25 cellular contexts compared by ENCODE assay signal in genomic region chr2:64478502-64479230, GRCh38. TPM values are rescaled to one million over a fixed set of nuclear protein-coding genes. Genes with fewer than 3 reads are reported as not detected.
DNase-seq lines count a peak whose midpoint lies in the region; ATAC-seq and TF ChIP-seq lines count a peak whose summit lies in the region.
"Had no signal": no experiment of that assay in that cellular context is flagged by ENCODE, and none has a peak within 500 bp of the region (broad histone marks: within the 10 kb centered on the region; RNA-seq: fewer than 3 reads in every experiment).

No MANE protein-coding gene starts in this region.

- WGBS in smooth muscle cell (ENCODE audit: low lambda C conversion rate): 88% methylated on average over 3 of the region's 3 CpGs

- H3K9me3 ChIP-seq in smooth muscle cell (replicated peaks; ENCODE audit: low read depth) (no peaks in the 10 kb centered on the region), mucosa of descending colon (no peaks in the 10 kb centered on the region)
- H3K9me3 ChIP-seq: BLaER1, Caco-2, suprapubic skin had no signal

- ATAC-seq in activated naive CD8-positive, alpha-beta T cell treated with anti-CD3 and anti-CD28 coated beads, Interleukin-2, amount 10 ng/mL, durations not matched to agents 7 days and 5 days (ENCODE audit: low read depth): peak; percentile 82
- ATAC-seq in mucosa of descending colon: no peak
- ATAC-seq: left cardiac atrium; naive thymus-derived CD8-positive, alpha-beta T cell had no signal

- H3K4me3 ChIP-seq in smooth muscle cell (no peak overlapping the region), mucosa of descending colon (no peak overlapping the region)
- H3K4me3 ChIP-seq: BLaER1, suprapubic skin had no signal

- intact Hi-C loops in posterior vena cava (cut with DNase I) (no loop called here), mucosa of descending colon (cut with DNase I, micrococcal nuclease) (no loop called here)

- H3K9me3 Mint-ChIP-seq in activated naive CD8-positive, alpha-beta T cell treated with anti-CD3 and anti-CD28 coated beads, Interleukin-2, amount 10 ng/mL, durations not matched to agents 7 days and 5 days: no peaks in the 10 kb centered on the region
- H3K9me3 Mint-ChIP-seq: HFFc6; naive thymus-derived CD8-positive, alpha-beta T cell had no signal

- H3K36me3 ChIP-seq in smooth muscle cell (ENCODE audit: low read depth) (no peaks in the 10 kb centered on the region), mucosa of descending colon (ENCODE audit: low read depth) (no peaks in the 10 kb centered on the region)
- H3K36me3 ChIP-seq: BLaER1, suprapubic skin had no signal

- peak; percentile 12 for DNase-seq in activated T-cell treated with anti-CD3 and anti-CD28 coated beads for 48 hours (ENCODE audit: low read depth)
- DNase-seq in activated T-cell treated with anti-CD3 and anti-CD28 coated beads for 4 hours: no peak
- DNase-seq in RWPE1 (ENCODE audit: low spot score): peak; percentile 17
- peak; percentile 35 for DNase-seq in activated naive CD8-positive, alpha-beta T cell treated with anti-CD3 and anti-CD28 coated beads, Interleukin-2, amount 10 ng/mL, durations not matched to agents 7 days and 5 days
- no peak for DNase-seq in smooth muscle cell (lab: John Stamatoyannopoulos, UW; ENCODE audit: unreplicated experiment)
- DNase-seq in KBM-7: no peak
- no peak for DNase-seq in posterior vena cava (ENCODE audit: low spot score)
- DNase-seq in mucosa of descending colon: no peak
- DNase-seq: ACHN; amniotic stem cell; Caco-2; cortex of kidney; DND-41; HFFc6; left cardiac atrium; mesendoderm; MV-4-11; naive thymus-derived CD8-positive, alpha-beta T cell; NCI-H187; NCI-H774; retina; SIG-M5; stimulated activated CD4-positive, alpha-beta T cell treated with anti-CD3 and anti-CD28 coated beads, Interleukin-12 subunit alpha, Interleukin-12 subunit beta, amount 100 ng/mL, for 4 hours had no signal

- H3K4me3 Mint-ChIP-seq in activated naive CD8-positive, alpha-beta T cell treated with anti-CD3 and anti-CD28 coated beads, Interleukin-2, amount 10 ng/mL, durations not matched to agents 7 days and 5 days: peak overlapping the region; percentile 5
- H3K4me3 Mint-ChIP-seq: HFFc6; naive thymus-derived CD8-positive, alpha-beta T cell had no signal

- no peaks in the 10 kb centered on the region for H3K79me2 ChIP-seq in smooth muscle cell (ENCODE audit: low read depth)

- no peak overlapping the region for H3K27ac Mint-ChIP-seq in activated naive CD8-positive, alpha-beta T cell treated with anti-CD3 and anti-CD28 coated beads, Interleukin-2, amount 10 ng/mL, durations not matched to agents 7 days and 5 days
- H3K27ac Mint-ChIP-seq: HFFc6 had no signal

- H2AFZ ChIP-seq in smooth muscle cell (ENCODE audit: low read depth): no peak overlapping the region

- H3K27me3 Mint-ChIP-seq in activated naive CD8-positive, alpha-beta T cell treated with anti-CD3 and anti-CD28 coated beads, Interleukin-2, amount 10 ng/mL, durations not matched to agents 7 days and 5 days: peaks cover 15% of the 10 kb centered on the region

- no peak overlapping the region for H3K9ac ChIP-seq in smooth muscle cell (ENCODE audit: low read depth)
- H3K9ac ChIP-seq: BLaER1 had no signal

- CTCF ChIA-PET in RWPE1 (lab: Yijun Ruan, JAX): no interaction called here

- H3K27ac ChIP-seq in RWPE1 (no peak overlapping the region), smooth muscle cell (ENCODE audit: low read depth) (peak overlapping the region; percentile 23)
- H3K27ac ChIP-seq: BLaER1, suprapubic skin had no signal

- no peaks in the 10 kb centered on the region for H4K20me1 ChIP-seq in smooth muscle cell (ENCODE audit: low read depth)
- H4K20me1 ChIP-seq: BLaER1 had no signal

- POLR2A ChIA-PET in RWPE1 (lab: Yijun Ruan, JAX; ENCODE audit: low non-redundant PET): no interaction called here
- POLR2A ChIA-PET in activated naive CD8-positive, alpha-beta T cell treated with anti-CD3 and anti-CD28 coated beads, Interleukin-2, amount 10 ng/mL, durations not matched to agents 7 days and 5 days (lab: Charles Lee): interaction anchor here (0.9 kb wide), 1 partner anchor 10 kb away, joined by 3 read pairs; no protein-coding TSS in a partner anchor

- TF ChIP-seq CTCF in RWPE1 (conservative IDR thresholded peaks at IDR 0.05; ENCODE audit: low read depth) (no peak), smooth muscle cell (IDR thresholded peaks at IDR 0.05; ENCODE audit: borderline replicate concordance, insufficient read depth, poor library complexity, severe bottlenecking) (no peak), mucosa of descending colon (IDR thresholded peaks at IDR 0.05) (no peak)

- H3K27me3 ChIP-seq in smooth muscle cell (ENCODE audit: low read depth): no peaks in the 10 kb centered on the region
- H3K27me3 ChIP-seq: BLaER1, suprapubic skin had no signal

- no peaks in the 10 kb centered on the region for H3K36me3 Mint-ChIP-seq in activated naive CD8-positive, alpha-beta T cell treated with anti-CD3 and anti-CD28 coated beads, Interleukin-2, amount 10 ng/mL, durations not matched to agents 7 days and 5 days
- H3K36me3 Mint-ChIP-seq: naive thymus-derived CD8-positive, alpha-beta T cell had no signal

- H3K4me2 ChIP-seq in smooth muscle cell: no peak overlapping the region
- H3K4me2 ChIP-seq: BLaER1 had no signal

- H3K4me1 Mint-ChIP-seq in activated naive CD8-positive, alpha-beta T cell treated with anti-CD3 and anti-CD28 coated beads, Interleukin-2, amount 10 ng/mL, durations not matched to agents 7 days and 5 days: peaks cover 32% of the 10 kb centered on the region

- H3F3A ChIP-seq in smooth muscle cell (ENCODE audit: low read depth): no peaks in the 10 kb centered on the region

- peaks cover 7% of the 10 kb centered on the region for H3K4me1 ChIP-seq in smooth muscle cell (ENCODE audit: low read depth)
- H3K4me1 ChIP-seq in mucosa of descending colon (ENCODE audit: low read depth): no peaks in the 10 kb centered on the region

- in situ Hi-C loops in KBM-7 (cut with MboI; ENCODE audit: low pct_unique_long_range_greater_than_20kb, low sequenced_read_pairs): no loop called here

RNA-seq across cellular contexts. Expression of gene LGALSL, which starts 24.7 kb away (rescaled TPM):
- total RNA-seq in activated naive CD8-positive, alpha-beta T cell treated with anti-CD3 and anti-CD28 coated beads, Interleukin-2, amount 10 ng/mL, durations not matched to agents 7 days and 5 days: under 1 TPM; 0.19 to 0.43 TPM
- total RNA-seq in smooth muscle cell (9.4 and 13.9 TPM in 2 replicates), posterior vena cava (10 to 100 TPM; 20.5 to 23.4 TPM), mucosa of descending colon (10 to 100 TPM; 30.7 to 40.9 (median 37.6) TPM)
- 8.1 and 9.9 TPM in 2 replicates for polyA plus RNA-seq in smooth muscle cell

RNA-seq across cellular contexts. Expression of gene AFTPH, which starts 45.5 kb away (rescaled TPM):
- 10 to 100 TPM; 34.3 to 38.9 TPM for total RNA-seq in activated naive CD8-positive, alpha-beta T cell treated with anti-CD3 and anti-CD28 coated beads, Interleukin-2, amount 10 ng/mL, durations not matched to agents 7 days and 5 days
- total RNA-seq in smooth muscle cell: 26.3 and 30.8 TPM in 2 replicates
- 5.2 and 5.5 TPM in 2 replicates for polyA plus RNA-seq in smooth muscle cell
- 10 to 100 TPM; 18.7 to 27.8 TPM for total RNA-seq in posterior vena cava
- 10 to 100 TPM; 45.9 to 61.2 (median 50.4) TPM for total RNA-seq in mucosa of descending colon

Comparison
In these comparisons a context has a peak if more than half of its experiments do, and no peak if none do; other contexts are left out.
1. DNase-seq: peak in activated T-cell treated with anti-CD3 and anti-CD28 coated beads for 48 hours (single experiment), RWPE1 (single experiment) and activated naive CD8-positive, alpha-beta T cell treated with anti-CD3 and anti-CD28 coated beads, Interleukin-2, amount 10 ng/mL, durations not matched to agents 7 days and 5 days (single experiment); none in activated T-cell treated with anti-CD3 and anti-CD28 coated beads for 4 hours (single experiment), smooth muscle cell (single experiment), KBM-7 (single experiment), posterior vena cava (single experiment) and mucosa of descending colon (0 of 3).